In genomic region chr9:124278054-124278540, GRCh38 we compare ENCODE assay signal across 14 cellular contexts. TPM values are rescaled to one million over a fixed set of nuclear protein-coding genes. Genes with fewer than 3 reads are reported as not detected.
DNase-seq lines count a peak whose midpoint lies in the region; TF ChIP-seq lines count a peak whose summit lies in the region.
"Had no signal": no experiment of that assay in that cellular context is flagged by ENCODE, and none has a peak within 500 bp of the region (broad histone marks: within the 10 kb centered on the region; RNA-seq: fewer than 3 reads in every experiment).

No MANE protein-coding gene starts in this region.

- H3K4me3 Mint-ChIP-seq in dendritic cell treated with granulocyte-macrophage colony-stimulating factor and Interleukin-4, amounts not matched to agents 40 ng/mL and 50 ng/mL, for 4 days, result no peak overlapping the region
- H3K4me3 Mint-ChIP-seq in osteocyte (ENCODE audit: unreplicated experiment), result no peak overlapping the region
- H3K4me3 Mint-ChIP-seq: activated naive CD8-positive, alpha-beta T cell; CD8-positive, alpha-beta T cell had no signal

- no peak for TF ChIP-seq CTCF in osteocyte (IDR thresholded peaks at IDR 0.05)

- peak overlapping the region; percentile 79 for H3K27ac Mint-ChIP-seq in dendritic cell treated with granulocyte-macrophage colony-stimulating factor and Interleukin-4, amounts not matched to agents 40 ng/mL and 50 ng/mL, for 4 days
- H3K27ac Mint-ChIP-seq in osteocyte (ENCODE audit: unreplicated experiment), result peak overlapping the region; percentile 99
- H3K27ac Mint-ChIP-seq: activated naive CD8-positive, alpha-beta T cell; CD8-positive, alpha-beta T cell had no signal

- peaks cover 71% of the 10 kb centered on the region for H3K36me3 Mint-ChIP-seq in dendritic cell treated with granulocyte-macrophage colony-stimulating factor and Interleukin-4, amounts not matched to agents 40 ng/mL and 50 ng/mL, for 4 days (ENCODE audit: low read depth)
- H3K36me3 Mint-ChIP-seq in osteocyte (ENCODE audit: unreplicated experiment), result peaks cover 6% of the 10 kb centered on the region
- H3K36me3 Mint-ChIP-seq: activated naive CD8-positive, alpha-beta T cell; CD8-positive, alpha-beta T cell had no signal

- no peaks in the 10 kb centered on the region for H3K27me3 Mint-ChIP-seq in dendritic cell treated with granulocyte-macrophage colony-stimulating factor and Interleukin-4, amounts not matched to agents 40 ng/mL and 50 ng/mL, for 4 days
- no peaks in the 10 kb centered on the region for H3K27me3 Mint-ChIP-seq in osteocyte (ENCODE audit: unreplicated experiment)
- H3K27me3 Mint-ChIP-seq: activated naive CD8-positive, alpha-beta T cell had no signal

- no peaks in the 10 kb centered on the region for H3K9me3 Mint-ChIP-seq in dendritic cell treated with granulocyte-macrophage colony-stimulating factor and Interleukin-4, amounts not matched to agents 40 ng/mL and 50 ng/mL, for 4 days
- H3K9me3 Mint-ChIP-seq in osteocyte (ENCODE audit: unreplicated experiment), result no peaks in the 10 kb centered on the region
- H3K9me3 Mint-ChIP-seq: CD8-positive, alpha-beta T cell had no signal

- DNase-seq in Caki2 (ENCODE audit: low read depth) (peak; percentile 81), M059J (ENCODE audit: low read depth) (peak; percentile 69), osteocyte (ENCODE audit: extremely low spot score, unreplicated experiment) (no peak), NCI-H1105 (lab: John Stamatoyannopoulos, UW) (no peak), HuH-7.5 (ENCODE audit: low spot score) (no peak), head of caudate nucleus (no peak), NCI-H2171 (lab: John Stamatoyannopoulos, UW) (no peak)
- DNase-seq: caudate nucleus; CD8-positive, alpha-beta T cell; islet precursor cell; NCI-H1105 treated with DMSO at 0.1 percent for 48 hours; NCI-H345 had no signal

- intact Hi-C loops in dendritic cell treated with granulocyte-macrophage colony-stimulating factor and Interleukin-4, amounts not matched to agents 40 ng/mL and 50 ng/mL, for 4 days (cut with micrococcal nuclease), result no loop called here
- intact Hi-C loops in head of caudate nucleus (cut with DNase I), result no loop called here

- peaks cover 100% of the 10 kb centered on the region for H3K4me1 Mint-ChIP-seq in dendritic cell treated with granulocyte-macrophage colony-stimulating factor and Interleukin-4, amounts not matched to agents 40 ng/mL and 50 ng/mL, for 4 days (ENCODE audit: low read depth)
- peaks cover 81% of the 10 kb centered on the region for H3K4me1 Mint-ChIP-seq in osteocyte (ENCODE audit: unreplicated experiment)

- in situ Hi-C loops in Caki2 (cut with HindIII; ENCODE audit: low pct_unique_long_range_greater_than_20kb, low sequenced_read_pairs), result no loop called here

RNA-seq across cellular contexts. Expression of gene NEK6, which starts 20.3 kb away (rescaled TPM):
- 119 and 135 TPM in 2 replicates for total RNA-seq in Caki2 (2014; rRNA removed; shearing (Covaris generic); ENCODE audit: low replicate concordance)
- total RNA-seq in M059J (2014; rRNA removed; shearing (Covaris generic)), result 51.3 and 88.5 TPM in 2 replicates
- 111 and 115 TPM in 2 replicates for total RNA-seq in osteocyte

Comparison
In these comparisons a context has a peak if more than half of its experiments do, and no peak if none do; other contexts are left out.
1. DNase-seq: peak in Caki2 (single experiment) and M059J (single experiment); none in osteocyte (single experiment), NCI-H1105 (single experiment), HuH-7.5 (single experiment), head of caudate nucleus (0 of 42) and NCI-H2171 (single experiment).